Comparison of ENCODE assay signal across 1 cellular context in the genomic region with DNA sequence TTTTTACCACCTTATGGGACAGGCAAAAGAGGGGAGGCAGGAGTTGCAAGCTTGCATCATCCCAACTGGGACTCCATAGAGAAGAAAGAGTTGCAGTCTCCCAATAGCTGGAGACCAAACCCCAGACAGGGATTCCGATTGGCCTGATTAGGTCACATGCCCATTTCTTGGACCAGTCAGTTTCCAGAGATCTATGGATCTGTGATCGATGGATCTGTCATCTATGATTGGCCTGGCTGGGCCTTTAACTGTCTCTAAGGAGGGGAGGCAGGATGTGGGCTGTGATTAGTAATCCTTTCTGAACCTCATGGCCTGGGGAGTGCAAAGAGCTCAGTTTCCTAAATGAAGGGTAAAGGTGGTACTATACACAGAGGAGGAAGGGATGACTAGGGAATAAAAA.
TF ChIP-seq lines count a peak whose summit lies in the region.

No MANE protein-coding gene starts in this region.

TF ChIP-seq in GM23338, 12 proteins besides CTCF, POLR2A, EP300 and RAD21 (continued from another document):
- TF ChIP-seq, protein P1, sequence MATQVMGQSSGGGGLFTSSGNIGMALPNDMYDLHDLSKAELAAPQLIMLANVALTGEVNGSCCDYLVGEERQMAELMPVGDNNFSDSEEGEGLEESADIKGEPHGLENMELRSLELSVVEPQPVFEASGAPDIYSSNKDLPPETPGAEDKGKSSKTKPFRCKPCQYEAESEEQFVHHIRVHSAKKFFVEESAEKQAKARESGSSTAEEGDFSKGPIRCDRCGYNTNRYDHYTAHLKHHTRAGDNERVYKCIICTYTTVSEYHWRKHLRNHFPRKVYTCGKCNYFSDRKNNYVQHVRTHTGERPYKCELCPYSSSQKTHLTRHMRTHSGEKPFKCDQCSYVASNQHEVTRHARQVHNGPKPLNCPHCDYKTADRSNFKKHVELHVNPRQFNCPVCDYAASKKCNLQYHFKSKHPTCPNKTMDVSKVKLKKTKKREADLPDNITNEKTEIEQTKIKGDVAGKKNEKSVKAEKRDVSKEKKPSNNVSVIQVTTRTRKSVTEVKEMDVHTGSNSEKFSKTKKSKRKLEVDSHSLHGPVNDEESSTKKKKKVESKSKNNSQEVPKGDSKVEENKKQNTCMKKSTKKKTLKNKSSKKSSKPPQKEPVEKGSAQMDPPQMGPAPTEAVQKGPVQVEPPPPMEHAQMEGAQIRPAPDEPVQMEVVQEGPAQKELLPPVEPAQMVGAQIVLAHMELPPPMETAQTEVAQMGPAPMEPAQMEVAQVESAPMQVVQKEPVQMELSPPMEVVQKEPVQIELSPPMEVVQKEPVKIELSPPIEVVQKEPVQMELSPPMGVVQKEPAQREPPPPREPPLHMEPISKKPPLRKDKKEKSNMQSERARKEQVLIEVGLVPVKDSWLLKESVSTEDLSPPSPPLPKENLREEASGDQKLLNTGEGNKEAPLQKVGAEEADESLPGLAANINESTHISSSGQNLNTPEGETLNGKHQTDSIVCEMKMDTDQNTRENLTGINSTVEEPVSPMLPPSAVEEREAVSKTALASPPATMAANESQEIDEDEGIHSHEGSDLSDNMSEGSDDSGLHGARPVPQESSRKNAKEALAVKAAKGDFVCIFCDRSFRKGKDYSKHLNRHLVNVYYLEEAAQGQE (IDR thresholded peaks at IDR 0.05; ENCODE audit: unreplicated experiment), result no peak
- TF ChIP-seq, protein P2, sequence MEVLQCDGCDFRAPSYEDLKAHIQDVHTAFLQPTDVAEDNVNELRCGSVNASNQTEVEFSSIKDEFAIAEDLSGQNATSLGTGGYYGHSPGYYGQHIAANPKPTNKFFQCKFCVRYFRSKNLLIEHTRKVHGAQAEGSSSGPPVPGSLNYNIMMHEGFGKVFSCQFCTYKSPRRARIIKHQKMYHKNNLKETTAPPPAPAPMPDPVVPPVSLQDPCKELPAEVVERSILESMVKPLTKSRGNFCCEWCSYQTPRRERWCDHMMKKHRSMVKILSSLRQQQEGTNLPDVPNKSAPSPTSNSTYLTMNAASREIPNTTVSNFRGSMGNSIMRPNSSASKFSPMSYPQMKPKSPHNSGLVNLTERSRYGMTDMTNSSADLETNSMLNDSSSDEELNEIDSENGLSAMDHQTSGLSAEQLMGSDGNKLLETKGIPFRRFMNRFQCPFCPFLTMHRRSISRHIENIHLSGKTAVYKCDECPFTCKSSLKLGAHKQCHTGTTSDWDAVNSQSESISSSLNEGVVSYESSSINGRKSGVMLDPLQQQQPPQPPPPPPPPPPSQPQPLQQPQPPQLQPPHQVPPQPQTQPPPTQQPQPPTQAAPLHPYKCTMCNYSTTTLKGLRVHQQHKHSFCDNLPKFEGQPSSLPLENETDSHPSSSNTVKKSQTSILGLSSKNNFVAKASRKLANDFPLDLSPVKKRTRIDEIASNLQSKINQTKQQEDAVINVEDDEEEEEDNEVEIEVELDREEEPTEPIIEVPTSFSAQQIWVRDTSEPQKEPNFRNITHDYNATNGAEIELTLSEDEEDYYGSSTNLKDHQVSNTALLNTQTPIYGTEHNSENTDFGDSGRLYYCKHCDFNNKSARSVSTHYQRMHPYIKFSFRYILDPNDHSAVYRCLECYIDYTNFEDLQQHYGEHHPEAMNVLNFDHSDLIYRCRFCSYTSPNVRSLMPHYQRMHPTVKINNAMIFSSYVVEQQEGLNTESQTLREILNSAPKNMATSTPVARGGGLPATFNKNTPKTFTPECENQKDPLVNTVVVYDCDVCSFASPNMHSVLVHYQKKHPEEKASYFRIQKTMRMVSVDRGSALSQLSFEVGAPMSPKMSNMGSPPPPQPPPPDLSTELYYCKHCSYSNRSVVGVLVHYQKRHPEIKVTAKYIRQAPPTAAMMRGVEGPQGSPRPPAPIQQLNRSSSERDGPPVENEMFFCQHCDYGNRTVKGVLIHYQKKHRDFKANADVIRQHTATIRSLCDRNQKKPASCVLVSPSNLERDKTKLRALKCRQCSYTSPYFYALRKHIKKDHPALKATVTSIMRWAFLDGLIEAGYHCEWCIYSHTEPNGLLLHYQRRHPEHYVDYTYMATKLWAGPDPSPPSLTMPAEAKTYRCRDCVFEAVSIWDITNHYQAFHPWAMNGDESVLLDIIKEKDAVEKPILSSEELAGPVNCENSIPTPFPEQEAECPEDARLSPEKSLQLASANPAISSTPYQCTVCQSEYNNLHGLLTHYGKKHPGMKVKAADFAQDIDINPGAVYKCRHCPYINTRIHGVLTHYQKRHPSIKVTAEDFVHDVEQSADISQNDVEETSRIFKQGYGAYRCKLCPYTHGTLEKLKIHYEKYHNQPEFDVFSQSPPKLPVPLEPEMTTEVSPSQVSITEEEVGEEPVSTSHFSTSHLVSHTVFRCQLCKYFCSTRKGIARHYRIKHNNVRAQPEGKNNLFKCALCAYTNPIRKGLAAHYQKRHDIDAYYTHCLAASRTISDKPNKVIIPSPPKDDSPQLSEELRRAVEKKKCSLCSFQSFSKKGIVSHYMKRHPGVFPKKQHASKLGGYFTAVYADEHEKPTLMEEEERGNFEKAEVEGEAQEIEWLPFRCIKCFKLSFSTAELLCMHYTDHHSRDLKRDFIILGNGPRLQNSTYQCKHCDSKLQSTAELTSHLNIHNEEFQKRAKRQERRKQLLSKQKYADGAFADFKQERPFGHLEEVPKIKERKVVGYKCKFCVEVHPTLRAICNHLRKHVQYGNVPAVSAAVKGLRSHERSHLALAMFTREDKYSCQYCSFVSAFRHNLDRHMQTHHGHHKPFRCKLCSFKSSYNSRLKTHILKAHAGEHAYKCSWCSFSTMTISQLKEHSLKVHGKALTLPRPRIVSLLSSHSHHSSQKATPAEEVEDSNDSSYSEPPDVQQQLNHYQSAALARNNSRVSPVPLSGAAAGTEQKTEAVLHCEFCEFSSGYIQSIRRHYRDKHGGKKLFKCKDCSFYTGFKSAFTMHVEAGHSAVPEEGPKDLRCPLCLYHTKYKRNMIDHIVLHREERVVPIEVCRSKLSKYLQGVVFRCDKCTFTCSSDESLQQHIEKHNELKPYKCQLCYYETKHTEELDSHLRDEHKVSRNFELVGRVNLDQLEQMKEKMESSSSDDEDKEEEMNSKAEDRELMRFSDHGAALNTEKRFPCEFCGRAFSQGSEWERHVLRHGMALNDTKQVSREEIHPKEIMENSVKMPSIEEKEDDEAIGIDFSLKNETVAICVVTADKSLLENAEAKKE (CRISPR knock-in tag; IDR thresholded peaks at IDR 0.05), result no peak
- TF ChIP-seq EZH2 (IDR thresholded peaks at IDR 0.05; ENCODE audit: low read depth, unreplicated experiment) (no peak), JUNB (IDR thresholded peaks at IDR 0.05; ENCODE audit: unreplicated experiment) (no peak)
